35 cellular contexts compared by ENCODE assay signal in genomic region chr3:54032598-54032997, GRCh38.
"Had no signal": no experiment of that assay in that cellular context is flagged by ENCODE, and none has a peak within 500 bp of the region (broad histone marks: within the 10 kb centered on the region; RNA-seq: fewer than 3 reads in every experiment).

No MANE protein-coding gene starts in this region.

- ATAC-seq: activated CD8-positive, alpha-beta T cell treated with anti-CD3 and anti-CD28 coated beads for 36 hours; activated naive CD4-positive, alpha-beta T cell treated with anti-CD3 and anti-CD28 coated beads, Interleukin-2, amount 50 U/mL, for 72 hours; activated T-cell treated with anti-CD3 and anti-CD28 coated beads, Interleukin-2, amount 50 U/mL, for 4 hours; activated T-cell treated with anti-CD3 and anti-CD28 coated beads, Interleukin-2, amount 50 U/mL, for 72 hours; activated T-helper 17 cell treated with anti-CD3 and anti-CD28 coated beads, Interleukin-2, amount 50 U/mL, for 72 hours; body of pancreas had no signal

- H3K4me1 Mint-ChIP-seq: activated B cell treated with CpG ODN at 0.5 μM for 24 hours; activated naive CD8-positive, alpha-beta T cell treated with anti-CD3 and anti-CD28 coated beads for 36 hours; activated T-helper 17 cell treated with anti-CD3 and anti-CD28 coated beads, Interleukin-2, amount 50 U/mL, for 72 hours had no signal

- H3K4me3 Mint-ChIP-seq: activated B cell treated with CpG ODN at 0.5 μM for 24 hours; activated CD4-positive, alpha-beta memory T cell treated with anti-CD3 and anti-CD28 coated beads for 36 hours; activated CD4-positive, alpha-beta T cell treated with anti-CD3 and anti-CD28 coated beads, Interleukin-2, amount 10 ng/mL, durations not matched to agents 24 days and 14 days; activated CD8-positive, alpha-beta T cell treated with anti-CD3 and anti-CD28 coated beads for 36 hours; activated naive CD4-positive, alpha-beta T cell treated with anti-CD3 and anti-CD28 coated beads for 36 hours; activated naive CD8-positive, alpha-beta T cell treated with anti-CD3 and anti-CD28 coated beads for 36 hours; activated T-cell treated with anti-CD3 and anti-CD28 coated beads, Interleukin-2, amount 50 U/mL, for 4 hours; activated T-cell treated with anti-CD3 and anti-CD28 coated beads, Interleukin-2, amount 50 U/mL, for 72 hours; activated T-helper 1 cell treated with anti-CD3 and anti-CD28 coated beads, Interleukin-12 subunit alpha, Interleukin-12 subunit beta, Interleukin-2, Interleukin-4 antibody, amounts not matched to agents 30 ng/mL and 10 ng/mL and 1 ng/mL, durations not matched to agents 14 hours and 24 hours and 36 hours; activated T-helper 17 cell treated with anti-CD3 and anti-CD28 coated beads, Interleukin-2, amount 50 U/mL, for 72 hours; T-helper 1 cell treated with Interleukin-12 subunit alpha and Interleukin-12 subunit beta and Interleukin-4 antibody, amounts not matched to agents 30 μg/mL and 1 μg/mL, for 36 hours; T-helper 2 cell treated with Interferon-gamma antibody and Interleukin-4, amounts not matched to agents 5 μg/mL and 100 μg/mL, for 36 hours had no signal

- H3K9me3 Mint-ChIP-seq: activated B cell treated with CpG ODN at 0.5 μM for 24 hours; activated CD4-positive, alpha-beta memory T cell treated with anti-CD3 and anti-CD28 coated beads for 36 hours; activated CD4-positive, alpha-beta T cell treated with anti-CD3 and anti-CD28 coated beads, Interleukin-2, amount 10 ng/mL, durations not matched to agents 24 days and 14 days; activated CD8-positive, alpha-beta T cell treated with anti-CD3 and anti-CD28 coated beads for 36 hours; activated naive CD4-positive, alpha-beta T cell treated with anti-CD3 and anti-CD28 coated beads for 36 hours; activated naive CD4-positive, alpha-beta T cell treated with anti-CD3 and anti-CD28 coated beads, Interleukin-2, amount 50 U/mL, for 72 hours; activated naive CD8-positive, alpha-beta T cell treated with anti-CD3 and anti-CD28 coated beads for 36 hours; activated T-cell treated with anti-CD3 and anti-CD28 coated beads, Interleukin-2, amount 50 U/mL, for 4 hours; activated T-cell treated with anti-CD3 and anti-CD28 coated beads, Interleukin-2, amount 50 U/mL, for 72 hours; activated T-helper 1 cell treated with anti-CD3 and anti-CD28 coated beads, Interleukin-12 subunit alpha, Interleukin-12 subunit beta, Interleukin-2, Interleukin-4 antibody, amounts not matched to agents 30 ng/mL and 10 ng/mL and 1 ng/mL, durations not matched to agents 14 hours and 24 hours and 36 hours; activated T-helper 17 cell treated with anti-CD3 and anti-CD28 coated beads, Interleukin-2, amount 50 U/mL, for 72 hours; T-helper 1 cell treated with Interleukin-12 subunit alpha and Interleukin-12 subunit beta and Interleukin-4 antibody, amounts not matched to agents 30 μg/mL and 1 μg/mL, for 36 hours; T-helper 2 cell treated with Interferon-gamma antibody and Interleukin-4, amounts not matched to agents 5 μg/mL and 100 μg/mL, for 36 hours had no signal

- H3K36me3 Mint-ChIP-seq: activated CD4-positive, alpha-beta memory T cell treated with anti-CD3 and anti-CD28 coated beads for 36 hours; activated naive CD4-positive, alpha-beta T cell treated with anti-CD3 and anti-CD28 coated beads, Interleukin-2, amount 50 U/mL, for 72 hours; activated naive CD8-positive, alpha-beta T cell treated with anti-CD3 and anti-CD28 coated beads for 36 hours had no signal

- H3K4me1 ChIP-seq: adrenal gland, body of pancreas, breast epithelium had no signal

- DNase-seq: activated B cell treated with CpG ODN at 0.5 μM for 24 hours; activated CD4-positive, alpha-beta memory T cell treated with anti-CD3 and anti-CD28 coated beads for 36 hours; activated CD4-positive, alpha-beta T cell treated with anti-CD3 and anti-CD28 coated beads for 4 hours; activated CD4-positive, alpha-beta T cell treated with anti-CD3 and anti-CD28 coated beads, Interleukin-2, amount 10 ng/mL, durations not matched to agents 24 days and 14 days; activated CD4-positive, alpha-beta T cell treated with anti-CD3 and anti-CD28 coated beads, Interleukin-2, amount 50 U/mL, for 1 hour; activated CD4-positive, alpha-beta T cell treated with anti-CD3 and anti-CD28 coated beads, Interleukin-2, amount 50 U/mL, for 4 hours; activated CD4-positive, CD25-positive, alpha-beta regulatory T cell treated with anti-CD3 and anti-CD28 coated beads, Interleukin-2, amount 50 U/mL, for 72 hours; activated CD8-positive, alpha-beta memory T cell treated with anti-CD3 and anti-CD28 coated beads, Interleukin-2, amount 50 U/mL, for 4 hours; activated CD8-positive, alpha-beta T cell treated with anti-CD3 and anti-CD28 coated beads for 36 hours; activated effector memory CD4-positive, alpha-beta T cell treated with anti-CD3 and anti-CD28 coated beads, Interleukin-2, amount 50 U/mL, for 16 hours; activated gamma-delta T cell treated with Interleukin-2 at 50 U/mL for 16 hours; activated naive CD4-positive, alpha-beta T cell; activated naive CD4-positive, alpha-beta T cell treated with anti-CD3 and anti-CD28 coated beads for 36 hours; activated naive CD4-positive, alpha-beta T cell treated with anti-CD3 and anti-CD28 coated beads, Interleukin-2, amount 50 U/mL, for 16 hours; activated naive CD8-positive, alpha-beta T cell treated with anti-CD3 and anti-CD28 coated beads for 36 hours; activated T-cell treated with anti-CD3 and anti-CD28 coated beads for 4 hours; activated T-cell treated with anti-CD3 and anti-CD28 coated beads, Interleukin-2, amount 50 U/mL, for 1 hour; activated T-cell treated with anti-CD3 and anti-CD28 coated beads, Interleukin-2, amount 50 U/mL, for 4 hours; activated T-cell treated with anti-CD3 and anti-CD28 coated beads, Interleukin-2, amount 50 U/mL, for 72 hours; adrenal gland; amniotic stem cell; aorta; body of pancreas; brain microvascular endothelial cell; central memory CD4-positive, alpha-beta T cell; T-helper 1 cell; T-helper 2 cell; T-helper 9 cell had no signal

- H3K36me3 ChIP-seq: adrenal gland, brain microvascular endothelial cell, breast epithelium had no signal

- H3K27me3 Mint-ChIP-seq: activated CD4-positive, alpha-beta T cell treated with anti-CD3 and anti-CD28 coated beads, Interleukin-2, amount 10 ng/mL, durations not matched to agents 24 days and 14 days had no signal

- H3K27ac ChIP-seq: adrenal gland, body of pancreas, brain microvascular endothelial cell, breast epithelium, VCaP had no signal

- H3K27ac Mint-ChIP-seq: activated B cell treated with CpG ODN at 0.5 μM for 24 hours; activated CD4-positive, alpha-beta memory T cell treated with anti-CD3 and anti-CD28 coated beads for 36 hours; activated CD4-positive, alpha-beta T cell treated with anti-CD3 and anti-CD28 coated beads, Interleukin-2, amount 10 ng/mL, durations not matched to agents 24 days and 14 days; activated CD8-positive, alpha-beta T cell treated with anti-CD3 and anti-CD28 coated beads for 36 hours; activated naive CD4-positive, alpha-beta T cell treated with anti-CD3 and anti-CD28 coated beads for 36 hours; activated naive CD4-positive, alpha-beta T cell treated with anti-CD3 and anti-CD28 coated beads, Interleukin-2, amount 50 U/mL, for 72 hours; activated naive CD8-positive, alpha-beta T cell treated with anti-CD3 and anti-CD28 coated beads for 36 hours; activated T-cell treated with anti-CD3 and anti-CD28 coated beads, Interleukin-2, amount 50 U/mL, for 72 hours; activated T-helper 1 cell treated with anti-CD3 and anti-CD28 coated beads, Interleukin-12 subunit alpha, Interleukin-12 subunit beta, Interleukin-2, Interleukin-4 antibody, amounts not matched to agents 30 ng/mL and 10 ng/mL and 1 ng/mL, durations not matched to agents 14 hours and 24 hours and 36 hours; activated T-helper 17 cell treated with anti-CD3 and anti-CD28 coated beads, Interleukin-2, amount 50 U/mL, for 72 hours; T-helper 1 cell treated with Interleukin-12 subunit alpha and Interleukin-12 subunit beta and Interleukin-4 antibody, amounts not matched to agents 30 μg/mL and 1 μg/mL, for 36 hours; T-helper 2 cell treated with Interferon-gamma antibody and Interleukin-4, amounts not matched to agents 5 μg/mL and 100 μg/mL, for 36 hours had no signal

- H3K4me3 ChIP-seq: adrenal gland, body of pancreas, breast epithelium had no signal

- H3K27me3 ChIP-seq: adrenal gland, body of pancreas, brain microvascular endothelial cell, breast epithelium had no signal

- H3K9me3 ChIP-seq: adrenal gland, body of pancreas, breast epithelium had no signal
